1 cellular context compared by ENCODE assay signal in the genomic region with DNA sequence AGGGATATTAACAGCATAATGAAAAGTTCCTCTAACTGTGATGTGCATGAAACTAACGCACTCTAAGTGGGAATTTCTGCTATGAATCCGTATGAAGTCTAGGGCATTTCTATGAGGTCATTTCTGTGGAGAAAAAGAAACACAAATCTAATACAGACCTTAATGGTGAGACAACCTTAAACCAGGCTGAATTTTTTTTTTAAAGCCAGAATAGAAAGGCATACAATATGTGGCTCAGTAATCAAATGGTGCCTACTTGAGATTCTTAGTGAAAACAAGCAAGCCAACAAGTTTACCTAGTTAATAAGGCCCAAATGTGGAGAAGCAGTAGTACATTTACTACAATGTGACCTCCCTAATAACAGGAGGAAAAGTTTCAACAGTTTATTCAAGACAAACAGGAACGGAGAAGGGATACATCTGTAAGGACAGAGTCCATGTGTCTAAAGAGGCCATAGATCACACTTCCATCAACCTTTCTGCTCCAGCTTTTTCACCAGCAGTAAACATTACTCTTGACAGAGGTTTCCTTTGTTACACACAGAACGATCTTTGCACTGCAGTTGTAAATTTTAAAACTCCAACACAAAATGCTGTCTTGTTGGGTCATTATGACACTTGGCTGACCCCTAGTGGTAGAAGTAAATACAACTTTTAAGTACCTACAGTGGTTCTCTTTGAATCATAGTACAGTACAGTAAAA.
TF ChIP-seq lines count a peak whose summit lies in the region.

No MANE protein-coding gene starts in this region.

TF ChIP-seq in HepG2, 621 proteins besides CTCF, POLR2A, EP300 and RAD21 (continued from another document and continues in another):
- TF ChIP-seq, protein P1, sequence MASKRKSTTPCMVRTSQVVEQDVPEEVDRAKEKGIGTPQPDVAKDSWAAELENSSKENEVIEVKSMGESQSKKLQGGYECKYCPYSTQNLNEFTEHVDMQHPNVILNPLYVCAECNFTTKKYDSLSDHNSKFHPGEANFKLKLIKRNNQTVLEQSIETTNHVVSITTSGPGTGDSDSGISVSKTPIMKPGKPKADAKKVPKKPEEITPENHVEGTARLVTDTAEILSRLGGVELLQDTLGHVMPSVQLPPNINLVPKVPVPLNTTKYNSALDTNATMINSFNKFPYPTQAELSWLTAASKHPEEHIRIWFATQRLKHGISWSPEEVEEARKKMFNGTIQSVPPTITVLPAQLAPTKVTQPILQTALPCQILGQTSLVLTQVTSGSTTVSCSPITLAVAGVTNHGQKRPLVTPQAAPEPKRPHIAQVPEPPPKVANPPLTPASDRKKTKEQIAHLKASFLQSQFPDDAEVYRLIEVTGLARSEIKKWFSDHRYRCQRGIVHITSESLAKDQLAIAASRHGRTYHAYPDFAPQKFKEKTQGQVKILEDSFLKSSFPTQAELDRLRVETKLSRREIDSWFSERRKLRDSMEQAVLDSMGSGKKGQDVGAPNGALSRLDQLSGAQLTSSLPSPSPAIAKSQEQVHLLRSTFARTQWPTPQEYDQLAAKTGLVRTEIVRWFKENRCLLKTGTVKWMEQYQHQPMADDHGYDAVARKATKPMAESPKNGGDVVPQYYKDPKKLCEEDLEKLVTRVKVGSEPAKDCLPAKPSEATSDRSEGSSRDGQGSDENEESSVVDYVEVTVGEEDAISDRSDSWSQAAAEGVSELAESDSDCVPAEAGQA (IDR thresholded peaks at IDR 0.05; ENCODE audit: low read depth), result peak; percentile 41; the same call in 1 of the 2 replicates
- TF ChIP-seq, protein P1 (CRISPR knock-in tag; IDR thresholded peaks at IDR 0.05; ENCODE audit: borderline replicate concordance), result no peak
- TF ChIP-seq ZNF556 (CRISPR knock-in tag; IDR thresholded peaks at IDR 0.05; ENCODE audit: borderline replicate concordance) (0 out of 2 replicates have a peak, but pooled peaks have one; percentile 52), KAT8 (CRISPR knock-in tag; IDR thresholded peaks at IDR 0.05) (peak; percentile 87), HMGA1 (CRISPR knock-in tag; conservative IDR thresholded peaks at IDR 0.05) (no peak), HOXA3 (CRISPR knock-in tag; IDR thresholded peaks at IDR 0.05) (peak; percentile 55; the same call in 1 of the 2 replicates), TARDBP (CRISPR knock-in tag; IDR thresholded peaks at IDR 0.05) (peak; percentile 70; the same call in 1 of the 2 replicates), ZC3H4 (CRISPR knock-in tag; IDR thresholded peaks at IDR 0.05; ENCODE audit: borderline replicate concordance) (no peak), KAT2B (IDR thresholded peaks at IDR 0.05; ENCODE audit: borderline replicate concordance, low read depth, low read length) (no peak), MTA1 (CRISPR knock-in tag; IDR thresholded peaks at IDR 0.05; ENCODE audit: borderline replicate concordance) (no peak), KDM6A (CRISPR knock-in tag; IDR thresholded peaks at IDR 0.05; ENCODE audit: low read depth) (peak; percentile 93), HMG20A (CRISPR knock-in tag; IDR thresholded peaks at IDR 0.05; ENCODE audit: borderline replicate concordance) (peak; percentile 79), ASH2L (IDR thresholded peaks at IDR 0.05; ENCODE audit: insufficient read length, low read depth, low read length) (peak; percentile 92), PHF5A (CRISPR knock-in tag; IDR thresholded peaks at IDR 0.05; ENCODE audit: low read depth, unreplicated experiment) (peak; percentile 93), ZKSCAN8 (CRISPR knock-in tag; IDR thresholded peaks at IDR 0.05; ENCODE audit: borderline replicate concordance) (peak; percentile 94), IRF2 (CRISPR knock-in tag; IDR thresholded peaks at IDR 0.05) (peak; percentile 89), RFXANK (CRISPR knock-in tag; IDR thresholded peaks at IDR 0.05) (0 out of 2 replicates have a peak, but pooled peaks have one; percentile 48), ZNF644 (CRISPR knock-in tag; IDR thresholded peaks at IDR 0.05; ENCODE audit: low read depth) (peak; percentile 84), ZFP1 (CRISPR knock-in tag; IDR thresholded peaks at IDR 0.05) (peak; percentile 70; the same call in 1 of the 2 replicates), NONO (IDR thresholded peaks at IDR 0.05) (no peak), NONO (CRISPR knock-in tag; conservative IDR thresholded peaks at IDR 0.05) (peak; percentile 79), ZSCAN22 (CRISPR knock-in tag; IDR thresholded peaks at IDR 0.05) (no peak)
- TF ChIP-seq, protein P2, sequence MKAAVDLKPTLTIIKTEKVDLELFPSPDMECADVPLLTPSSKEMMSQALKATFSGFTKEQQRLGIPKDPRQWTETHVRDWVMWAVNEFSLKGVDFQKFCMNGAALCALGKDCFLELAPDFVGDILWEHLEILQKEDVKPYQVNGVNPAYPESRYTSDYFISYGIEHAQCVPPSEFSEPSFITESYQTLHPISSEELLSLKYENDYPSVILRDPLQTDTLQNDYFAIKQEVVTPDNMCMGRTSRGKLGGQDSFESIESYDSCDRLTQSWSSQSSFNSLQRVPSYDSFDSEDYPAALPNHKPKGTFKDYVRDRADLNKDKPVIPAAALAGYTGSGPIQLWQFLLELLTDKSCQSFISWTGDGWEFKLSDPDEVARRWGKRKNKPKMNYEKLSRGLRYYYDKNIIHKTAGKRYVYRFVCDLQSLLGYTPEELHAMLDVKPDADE (CRISPR knock-in tag; IDR thresholded peaks at IDR 0.05), result no peak
- TF ChIP-seq, protein P3, sequence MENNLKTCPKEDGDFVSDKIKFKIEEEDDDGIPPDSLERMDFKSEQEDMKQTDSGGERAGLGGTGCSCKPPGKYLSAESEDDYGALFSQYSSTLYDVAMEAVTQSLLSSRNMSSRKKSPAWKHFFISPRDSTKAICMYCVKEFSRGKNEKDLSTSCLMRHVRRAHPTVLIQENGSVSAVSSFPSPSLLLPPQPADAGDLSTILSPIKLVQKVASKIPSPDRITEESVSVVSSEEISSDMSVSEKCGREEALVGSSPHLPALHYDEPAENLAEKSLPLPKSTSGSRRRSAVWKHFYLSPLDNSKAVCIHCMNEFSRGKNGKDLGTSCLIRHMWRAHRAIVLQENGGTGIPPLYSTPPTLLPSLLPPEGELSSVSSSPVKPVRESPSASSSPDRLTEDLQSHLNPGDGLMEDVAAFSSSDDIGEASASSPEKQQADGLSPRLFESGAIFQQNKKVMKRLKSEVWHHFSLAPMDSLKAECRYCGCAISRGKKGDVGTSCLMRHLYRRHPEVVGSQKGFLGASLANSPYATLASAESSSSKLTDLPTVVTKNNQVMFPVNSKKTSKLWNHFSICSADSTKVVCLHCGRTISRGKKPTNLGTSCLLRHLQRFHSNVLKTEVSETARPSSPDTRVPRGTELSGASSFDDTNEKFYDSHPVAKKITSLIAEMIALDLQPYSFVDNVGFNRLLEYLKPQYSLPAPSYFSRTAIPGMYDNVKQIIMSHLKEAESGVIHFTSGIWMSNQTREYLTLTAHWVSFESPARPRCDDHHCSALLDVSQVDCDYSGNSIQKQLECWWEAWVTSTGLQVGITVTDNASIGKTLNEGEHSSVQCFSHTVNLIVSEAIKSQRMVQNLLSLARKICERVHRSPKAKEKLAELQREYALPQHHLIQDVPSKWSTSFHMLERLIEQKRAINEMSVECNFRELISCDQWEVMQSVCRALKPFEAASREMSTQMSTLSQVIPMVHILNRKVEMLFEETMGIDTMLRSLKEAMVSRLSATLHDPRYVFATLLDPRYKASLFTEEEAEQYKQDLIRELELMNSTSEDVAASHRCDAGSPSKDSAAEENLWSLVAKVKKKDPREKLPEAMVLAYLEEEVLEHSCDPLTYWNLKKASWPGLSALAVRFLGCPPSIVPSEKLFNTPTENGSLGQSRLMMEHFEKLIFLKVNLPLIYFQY (CRISPR knock-in tag; IDR thresholded peaks at IDR 0.05; ENCODE audit: borderline replicate concordance), result peak; percentile 50; the same call in 1 of the 2 replicates
- TF ChIP-seq, protein P4, sequence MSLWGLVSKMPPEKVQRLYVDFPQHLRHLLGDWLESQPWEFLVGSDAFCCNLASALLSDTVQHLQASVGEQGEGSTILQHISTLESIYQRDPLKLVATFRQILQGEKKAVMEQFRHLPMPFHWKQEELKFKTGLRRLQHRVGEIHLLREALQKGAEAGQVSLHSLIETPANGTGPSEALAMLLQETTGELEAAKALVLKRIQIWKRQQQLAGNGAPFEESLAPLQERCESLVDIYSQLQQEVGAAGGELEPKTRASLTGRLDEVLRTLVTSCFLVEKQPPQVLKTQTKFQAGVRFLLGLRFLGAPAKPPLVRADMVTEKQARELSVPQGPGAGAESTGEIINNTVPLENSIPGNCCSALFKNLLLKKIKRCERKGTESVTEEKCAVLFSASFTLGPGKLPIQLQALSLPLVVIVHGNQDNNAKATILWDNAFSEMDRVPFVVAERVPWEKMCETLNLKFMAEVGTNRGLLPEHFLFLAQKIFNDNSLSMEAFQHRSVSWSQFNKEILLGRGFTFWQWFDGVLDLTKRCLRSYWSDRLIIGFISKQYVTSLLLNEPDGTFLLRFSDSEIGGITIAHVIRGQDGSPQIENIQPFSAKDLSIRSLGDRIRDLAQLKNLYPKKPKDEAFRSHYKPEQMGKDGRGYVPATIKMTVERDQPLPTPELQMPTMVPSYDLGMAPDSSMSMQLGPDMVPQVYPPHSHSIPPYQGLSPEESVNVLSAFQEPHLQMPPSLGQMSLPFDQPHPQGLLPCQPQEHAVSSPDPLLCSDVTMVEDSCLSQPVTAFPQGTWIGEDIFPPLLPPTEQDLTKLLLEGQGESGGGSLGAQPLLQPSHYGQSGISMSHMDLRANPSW (CRISPR knock-in tag; IDR thresholded peaks at IDR 0.05; ENCODE audit: borderline replicate concordance), result peak; percentile 88
- TF ChIP-seq, protein P5, sequence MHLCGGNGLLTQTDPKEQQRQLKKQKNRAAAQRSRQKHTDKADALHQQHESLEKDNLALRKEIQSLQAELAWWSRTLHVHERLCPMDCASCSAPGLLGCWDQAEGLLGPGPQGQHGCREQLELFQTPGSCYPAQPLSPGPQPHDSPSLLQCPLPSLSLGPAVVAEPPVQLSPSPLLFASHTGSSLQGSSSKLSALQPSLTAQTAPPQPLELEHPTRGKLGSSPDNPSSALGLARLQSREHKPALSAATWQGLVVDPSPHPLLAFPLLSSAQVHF (CRISPR knock-in tag; IDR thresholded peaks at IDR 0.05), result no peak
- TF ChIP-seq, protein P6, sequence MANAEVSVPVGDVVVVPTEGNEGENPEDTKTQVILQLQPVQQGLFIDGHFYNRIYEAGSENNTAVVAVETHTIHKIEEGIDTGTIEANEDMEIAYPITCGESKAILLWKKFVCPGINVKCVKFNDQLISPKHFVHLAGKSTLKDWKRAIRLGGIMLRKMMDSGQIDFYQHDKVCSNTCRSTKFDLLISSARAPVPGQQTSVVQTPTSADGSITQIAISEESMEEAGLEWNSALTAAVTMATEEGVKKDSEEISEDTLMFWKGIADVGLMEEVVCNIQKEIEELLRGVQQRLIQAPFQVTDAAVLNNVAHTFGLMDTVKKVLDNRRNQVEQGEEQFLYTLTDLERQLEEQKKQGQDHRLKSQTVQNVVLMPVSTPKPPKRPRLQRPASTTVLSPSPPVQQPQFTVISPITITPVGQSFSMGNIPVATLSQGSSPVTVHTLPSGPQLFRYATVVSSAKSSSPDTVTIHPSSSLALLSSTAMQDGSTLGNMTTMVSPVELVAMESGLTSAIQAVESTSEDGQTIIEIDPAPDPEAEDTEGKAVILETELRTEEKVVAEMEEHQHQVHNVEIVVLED (CRISPR knock-in tag; IDR thresholded peaks at IDR 0.05; ENCODE audit: borderline replicate concordance), result peak; percentile 56; the same call in 1 of the 2 replicates
- TF ChIP-seq, protein P7, sequence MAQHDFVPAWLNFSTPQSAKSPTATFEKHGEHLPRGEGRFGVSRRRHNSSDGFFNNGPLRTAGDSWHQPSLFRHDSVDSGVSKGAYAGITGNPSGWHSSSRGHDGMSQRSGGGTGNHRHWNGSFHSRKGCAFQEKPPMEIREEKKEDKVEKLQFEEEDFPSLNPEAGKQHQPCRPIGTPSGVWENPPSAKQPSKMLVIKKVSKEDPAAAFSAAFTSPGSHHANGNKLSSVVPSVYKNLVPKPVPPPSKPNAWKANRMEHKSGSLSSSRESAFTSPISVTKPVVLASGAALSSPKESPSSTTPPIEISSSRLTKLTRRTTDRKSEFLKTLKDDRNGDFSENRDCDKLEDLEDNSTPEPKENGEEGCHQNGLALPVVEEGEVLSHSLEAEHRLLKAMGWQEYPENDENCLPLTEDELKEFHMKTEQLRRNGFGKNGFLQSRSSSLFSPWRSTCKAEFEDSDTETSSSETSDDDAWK (CRISPR knock-in tag; IDR thresholded peaks at IDR 0.05), result no peak
- TF ChIP-seq, protein P8, sequence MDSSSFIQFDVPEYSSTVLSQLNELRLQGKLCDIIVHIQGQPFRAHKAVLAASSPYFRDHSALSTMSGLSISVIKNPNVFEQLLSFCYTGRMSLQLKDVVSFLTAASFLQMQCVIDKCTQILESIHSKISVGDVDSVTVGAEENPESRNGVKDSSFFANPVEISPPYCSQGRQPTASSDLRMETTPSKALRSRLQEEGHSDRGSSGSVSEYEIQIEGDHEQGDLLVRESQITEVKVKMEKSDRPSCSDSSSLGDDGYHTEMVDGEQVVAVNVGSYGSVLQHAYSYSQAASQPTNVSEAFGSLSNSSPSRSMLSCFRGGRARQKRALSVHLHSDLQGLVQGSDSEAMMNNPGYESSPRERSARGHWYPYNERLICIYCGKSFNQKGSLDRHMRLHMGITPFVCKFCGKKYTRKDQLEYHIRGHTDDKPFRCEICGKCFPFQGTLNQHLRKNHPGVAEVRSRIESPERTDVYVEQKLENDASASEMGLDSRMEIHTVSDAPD (CRISPR knock-in tag; IDR thresholded peaks at IDR 0.05), result no peak; the same call in 1 of the 2 replicates
- TF ChIP-seq, protein P9, sequence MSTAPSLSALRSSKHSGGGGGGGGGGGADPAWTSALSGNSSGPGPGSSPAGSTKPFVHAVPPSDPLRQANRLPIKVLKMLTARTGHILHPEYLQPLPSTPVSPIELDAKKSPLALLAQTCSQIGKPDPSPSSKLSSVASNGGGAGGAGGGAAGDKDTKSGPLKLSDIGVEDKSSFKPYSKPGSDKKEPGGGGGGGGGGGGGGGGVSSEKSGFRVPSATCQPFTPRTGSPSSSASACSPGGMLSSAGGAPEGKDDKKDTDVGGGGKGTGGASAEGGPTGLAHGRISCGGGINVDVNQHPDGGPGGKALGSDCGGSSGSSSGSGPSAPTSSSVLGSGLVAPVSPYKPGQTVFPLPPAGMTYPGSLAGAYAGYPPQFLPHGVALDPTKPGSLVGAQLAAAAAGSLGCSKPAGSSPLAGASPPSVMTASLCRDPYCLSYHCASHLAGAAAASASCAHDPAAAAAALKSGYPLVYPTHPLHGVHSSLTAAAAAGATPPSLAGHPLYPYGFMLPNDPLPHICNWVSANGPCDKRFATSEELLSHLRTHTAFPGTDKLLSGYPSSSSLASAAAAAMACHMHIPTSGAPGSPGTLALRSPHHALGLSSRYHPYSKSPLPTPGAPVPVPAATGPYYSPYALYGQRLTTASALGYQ (CRISPR knock-in tag; IDR thresholded peaks at IDR 0.05), result 0 out of 2 replicates have a peak, but pooled peaks have one; percentile 26
